In the genomic region with DNA sequence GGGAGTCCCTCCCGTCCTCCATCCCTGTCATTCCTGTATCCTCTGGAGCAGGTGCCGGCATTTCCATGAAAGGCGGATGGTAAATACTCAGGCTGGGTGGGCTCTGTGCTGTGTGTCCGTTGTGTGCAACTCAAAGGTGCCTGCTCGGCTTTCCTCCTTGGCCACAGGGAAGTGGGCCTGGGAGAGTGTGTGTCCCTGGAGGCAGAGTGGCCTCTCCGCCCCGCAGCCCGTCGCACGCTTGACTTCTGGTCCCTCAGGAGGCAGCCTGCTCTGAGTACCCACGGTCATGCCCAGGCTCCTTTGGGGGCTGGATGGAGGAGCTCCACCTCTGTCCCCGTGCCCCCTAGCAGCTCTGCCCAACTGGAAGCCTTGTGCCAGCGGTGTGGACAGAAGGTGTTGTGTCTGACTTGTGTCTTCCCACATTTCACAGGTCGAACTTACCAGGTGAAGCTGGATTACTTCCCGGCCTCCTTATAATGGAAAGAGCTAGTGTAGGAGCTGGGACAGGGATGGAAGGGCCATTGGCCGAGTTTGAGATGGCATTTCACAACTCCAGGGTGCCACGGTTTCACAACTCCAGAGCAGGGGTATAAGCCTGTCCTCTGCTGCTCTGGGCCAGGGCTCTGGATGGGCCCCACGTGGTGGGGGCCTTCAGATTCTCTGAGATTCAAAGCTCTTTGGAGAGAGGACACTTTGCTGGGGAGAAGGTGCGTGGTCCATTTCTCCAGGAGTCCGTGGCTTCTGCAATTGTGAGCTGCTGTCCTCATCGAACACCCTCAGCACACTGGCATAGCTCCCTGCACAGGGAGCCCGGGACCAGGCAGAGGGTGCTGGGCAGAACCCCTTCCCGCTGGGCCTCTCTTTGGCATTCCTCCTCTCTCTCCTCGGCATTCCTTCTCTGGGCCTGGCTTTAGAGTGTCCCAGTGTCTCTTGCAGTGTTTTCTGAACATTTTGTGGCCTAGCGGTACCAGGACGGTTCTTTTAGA, we compare ENCODE assay signal across 14 cellular contexts.
"Had no signal": no experiment of that assay in that cellular context is flagged by ENCODE, and none has a peak within 500 bp of the region (broad histone marks: within the 10 kb centered on the region; RNA-seq: fewer than 3 reads in every experiment).

No MANE protein-coding gene starts in this region.

- H3K9me3 ChIP-seq: suprapubic skin had no signal

- H3K36me3 ChIP-seq: suprapubic skin had no signal

- FAIRE-seq: endometrium had no signal

- H3K4me1 ChIP-seq: suprapubic skin had no signal

- H3K27me3 Mint-ChIP-seq: activated CD8-positive, alpha-beta T cell treated with anti-CD3 and anti-CD28 coated beads for 36 hours; activated naive CD4-positive, alpha-beta T cell treated with anti-CD3 and anti-CD28 coated beads, Interleukin-2, amount 50 U/mL, for 24 hours had no signal

- ATAC-seq: activated CD8-positive, alpha-beta T cell treated with anti-CD3 and anti-CD28 coated beads for 36 hours; esophagus mucosa had no signal

- DNase-seq: activated CD8-positive, alpha-beta T cell treated with anti-CD3 and anti-CD28 coated beads for 36 hours; amygdala; glutamatergic neuron; immature natural killer cell; stimulated activated CD4-positive, alpha-beta T cell treated with anti-CD3 and anti-CD28 coated beads, Interleukin-1b, Interleukin-23, amount 100 ng/mL, for 48 hours; stimulated activated naive CD4-positive, alpha-beta T cell had no signal

- H3K27ac Mint-ChIP-seq: activated CD8-positive, alpha-beta T cell treated with anti-CD3 and anti-CD28 coated beads for 36 hours; activated naive CD4-positive, alpha-beta T cell treated with anti-CD3 and anti-CD28 coated beads, Interleukin-2, amount 50 U/mL, for 24 hours; immature natural killer cell had no signal

- H3K4me3 Mint-ChIP-seq: activated CD8-positive, alpha-beta T cell treated with anti-CD3 and anti-CD28 coated beads for 36 hours; activated naive CD4-positive, alpha-beta T cell treated with anti-CD3 and anti-CD28 coated beads, Interleukin-2, amount 50 U/mL, for 24 hours; immature natural killer cell; memory B cell; neural crest cell had no signal

- H3K4me3 ChIP-seq: dorsolateral prefrontal cortex, suprapubic skin had no signal

- H3K36me3 Mint-ChIP-seq: activated naive CD4-positive, alpha-beta T cell treated with anti-CD3 and anti-CD28 coated beads, Interleukin-2, amount 50 U/mL, for 24 hours; immature natural killer cell; memory B cell had no signal

- H3K9me3 Mint-ChIP-seq: activated naive CD4-positive, alpha-beta T cell treated with anti-CD3 and anti-CD28 coated beads, Interleukin-2, amount 50 U/mL, for 24 hours; immature natural killer cell; neural crest cell had no signal

- H3K4me1 Mint-ChIP-seq: immature natural killer cell had no signal

- H3K27ac ChIP-seq: suprapubic skin, VCaP had no signal
